In the genomic region with DNA sequence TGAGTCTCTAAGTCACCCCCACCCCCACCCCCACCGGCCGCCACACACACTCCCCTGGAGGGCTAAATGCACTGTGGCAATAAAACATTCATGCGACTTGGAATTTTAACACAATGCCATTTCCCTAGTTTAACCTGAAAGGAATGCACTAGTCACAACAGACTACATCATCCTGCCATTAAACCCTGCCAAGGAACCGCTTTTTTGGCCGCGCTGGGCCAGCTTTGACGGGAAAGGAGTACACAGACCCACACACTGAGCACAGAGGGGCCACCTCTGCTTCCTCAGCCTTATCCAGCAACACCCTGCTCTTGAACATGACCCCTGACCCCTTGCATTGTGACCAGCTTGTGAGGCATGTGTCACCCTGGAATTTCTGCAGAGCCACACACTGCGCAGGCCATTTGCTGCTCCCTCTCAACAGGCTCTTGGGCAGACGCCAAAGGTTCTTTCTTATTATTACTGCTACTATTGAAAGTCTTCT, we compare ENCODE assay signal across 9 cellular contexts.
DNase-seq lines count a peak whose midpoint lies in the region; ATAC-seq and TF ChIP-seq lines count a peak whose summit lies in the region.
"Had no signal": no experiment of that assay in that cellular context is flagged by ENCODE, and none has a peak within 500 bp of the region (broad histone marks: within the 10 kb centered on the region; RNA-seq: fewer than 3 reads in every experiment).

No MANE protein-coding gene starts in this region.

- TF ChIP-seq POLR2A in right lobe of liver (IDR thresholded peaks at IDR 0.05), result no peak
- no peak for TF ChIP-seq POLR2A in upper lobe of left lung (IDR thresholded peaks at IDR 0.05)

- H3K4me3 ChIP-seq in right lobe of liver (no peak overlapping the region), upper lobe of left lung (no peak overlapping the region)

- intact Hi-C loops in right lobe of liver (cut with DNase I), result no loop called here

- DNase-seq in NCI-H526 (lab: John Stamatoyannopoulos, UW), result peak; percentile 46 to 60
- DNase-seq in NCI-H526 treated with DMSO at 0.1 percent for 48 hours (lab: John Stamatoyannopoulos, UW), result no peak
- DNase-seq in dedifferentiated amniotic fluid mesenchymal stem cell (ENCODE audit: extremely low spot score), result peak; percentile 84
- peak in 2 of 3 donors; percentile 55 to 56 for DNase-seq in right lobe of liver
- peak in 1 of 2 donors; percentile 46 for DNase-seq in upper lobe of left lung
- no peak for DNase-seq in SW480 (ENCODE audit: low spot score)
- no peak for DNase-seq in SIG-M5 (lab: John Stamatoyannopoulos, UW)
- DNase-seq: CD4-positive, CD25-positive, alpha-beta regulatory T cell had no signal

- 46% methylated on average over 9 of the region's 9 CpGs for WGBS in right lobe of liver (ENCODE audit: insufficient coverage, low coverage, low lambda C conversion rate, missing lambda C conversion rate)
- 29 to 67% methylated on average over 9 of the region's 9 CpGs for WGBS in upper lobe of left lung, 2 donors

- H3K27me3 ChIP-seq in right lobe of liver (no peaks in the 10 kb centered on the region), upper lobe of left lung (no peaks in the 10 kb centered on the region)

- H3K36me3 ChIP-seq in right lobe of liver (no peaks in the 10 kb centered on the region), upper lobe of left lung (no peaks in the 10 kb centered on the region)

- H3K27ac ChIP-seq in right lobe of liver, result no peak overlapping the region
- peak overlapping the region; percentile 59 to 72 (median 67) for H3K27ac ChIP-seq in upper lobe of left lung

- H3K4me1 ChIP-seq in right lobe of liver (no peaks in the 10 kb centered on the region), upper lobe of left lung (peaks cover 0 to 8% (median 0%) of the 10 kb centered on the region in 4 donors)

- TF ChIP-seq CTCF in right lobe of liver (IDR thresholded peaks at IDR 0.05), result no peak
- no peak for TF ChIP-seq CTCF in upper lobe of left lung (IDR thresholded peaks at IDR 0.05)

- peaks cover 6% of the 10 kb centered on the region for H3K9me3 Mint-ChIP-seq in activated T-helper 17 cell treated with anti-CD3 and anti-CD28 coated beads, Interleukin-2, amount 50 U/mL, for 72 hours

- no peaks in the 10 kb centered on the region for H3K36me3 Mint-ChIP-seq in activated T-helper 17 cell treated with anti-CD3 and anti-CD28 coated beads, Interleukin-2, amount 50 U/mL, for 72 hours (ENCODE audit: low read depth)
- H3K36me3 Mint-ChIP-seq: CD4-positive, CD25-positive, alpha-beta regulatory T cell had no signal

- TF ChIP-seq EP300 in upper lobe of left lung (IDR thresholded peaks at IDR 0.05), result peak in 3 of 4 donors; percentile 33 to 62 (median 36)

- no peak overlapping the region for H3K27ac Mint-ChIP-seq in activated T-helper 17 cell treated with anti-CD3 and anti-CD28 coated beads, Interleukin-2, amount 50 U/mL, for 72 hours
- H3K27ac Mint-ChIP-seq: CD4-positive, CD25-positive, alpha-beta regulatory T cell had no signal

- H3K4me3 Mint-ChIP-seq in activated T-helper 17 cell treated with anti-CD3 and anti-CD28 coated beads, Interleukin-2, amount 50 U/mL, for 72 hours, result no peak overlapping the region
- H3K4me3 Mint-ChIP-seq: CD4-positive, CD25-positive, alpha-beta regulatory T cell had no signal

- H3K4me1 Mint-ChIP-seq in activated T-helper 17 cell treated with anti-CD3 and anti-CD28 coated beads, Interleukin-2, amount 50 U/mL, for 72 hours, result no peaks in the 10 kb centered on the region
- H3K4me1 Mint-ChIP-seq: CD4-positive, CD25-positive, alpha-beta regulatory T cell had no signal

- ATAC-seq in right lobe of liver (peak; percentile 56 to 93 (median 75)), upper lobe of left lung (ENCODE audit: low FRiP score in 2 of 2) (peak; percentile 93 to 94)
- no peak for ATAC-seq in activated T-helper 17 cell treated with anti-CD3 and anti-CD28 coated beads, Interleukin-2, amount 50 U/mL, for 72 hours (replicated peaks)

- H3K27me3 Mint-ChIP-seq in activated T-helper 17 cell treated with anti-CD3 and anti-CD28 coated beads, Interleukin-2, amount 50 U/mL, for 72 hours, result no peaks in the 10 kb centered on the region
- H3K27me3 Mint-ChIP-seq: CD4-positive, CD25-positive, alpha-beta regulatory T cell had no signal

- H3K9me3 ChIP-seq in right lobe of liver, result no peaks in the 10 kb centered on the region
- H3K9me3 ChIP-seq in upper lobe of left lung, result no peaks in the 10 kb centered on the region

Comparison
In these comparisons a context has a peak if more than half of its experiments do, and no peak if none do; other contexts are left out.
1. DNase-seq: peak in NCI-H526 (2 of 2), dedifferentiated amniotic fluid mesenchymal stem cell (single experiment) and right lobe of liver (2 of 3); none in NCI-H526 treated with DMSO at 0.1 percent for 48 hours (single experiment), SW480 (single experiment) and SIG-M5 (single experiment).
2. H3K27ac ChIP-seq: peak in upper lobe of left lung (4 of 4); none in right lobe of liver (0 of 3).